In the genomic region with DNA sequence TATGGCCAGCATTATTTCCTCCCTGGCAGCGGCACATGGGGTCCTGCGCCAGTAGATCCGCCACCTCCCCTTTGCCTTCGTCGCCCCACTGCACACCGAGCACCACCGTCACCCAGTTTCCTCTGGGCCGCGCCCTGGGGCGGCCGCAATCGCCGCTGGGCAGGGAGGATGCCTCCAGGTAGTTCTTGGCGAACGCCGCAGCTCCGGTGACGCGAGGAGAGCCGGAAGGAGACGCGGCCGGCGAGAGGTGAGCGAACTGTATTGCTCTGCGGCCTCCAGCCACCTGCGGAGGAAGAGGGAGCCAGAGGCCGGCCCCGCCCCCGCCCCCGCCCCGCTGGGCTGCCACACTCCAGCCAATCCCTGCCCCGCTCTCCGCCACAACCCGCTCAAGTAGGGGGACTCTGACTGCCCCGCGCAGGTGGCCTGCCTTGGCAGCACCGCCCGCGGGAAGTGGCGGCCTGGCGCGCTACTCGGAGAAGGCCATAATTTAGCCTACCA, we compare ENCODE assay signal across 8 cellular contexts. TPM values are rescaled to one million over a fixed set of nuclear protein-coding genes. Genes with fewer than 3 reads are reported as not detected.
DNase-seq lines count a peak whose midpoint lies in the region; ATAC-seq, FAIRE-seq and TF ChIP-seq lines count a peak whose summit lies in the region.

No MANE protein-coding gene starts in this region.

- TF ChIP-seq RAD21 in A549 (conservative IDR thresholded peaks at IDR 0.05 in 1 of 2, IDR thresholded peaks at IDR 0.05 in 1 of 2) = no peak

- peak overlapping the region; percentile 49 for H3K27ac Mint-ChIP-seq in T-helper 2 cell treated with Interferon-gamma antibody and Interleukin-4, amounts not matched to agents 5 μg/mL and 100 μg/mL, for 36 hours

- 51% methylated on average over 37 of the region's 44 CpGs for WGBS in A549 (ENCODE audit: missing lambda C conversion rate)
- 6% methylated on average over 14 of the region's 44 CpGs for WGBS in suprapubic skin

- no peak for FAIRE-seq in A549 (lab: Jason Lieb, UNC)

- H3K27me3 Mint-ChIP-seq in T-helper 2 cell treated with Interferon-gamma antibody and Interleukin-4, amounts not matched to agents 5 μg/mL and 100 μg/mL, for 36 hours (ENCODE audit: low read depth) = no peaks in the 10 kb centered on the region

- H3K4me3 Mint-ChIP-seq in T-helper 2 cell treated with Interferon-gamma antibody and Interleukin-4, amounts not matched to agents 5 μg/mL and 100 μg/mL, for 36 hours = peak overlapping the region; percentile 58

- H3K9me3 ChIP-seq in A549 = no peaks in the 10 kb centered on the region
- H3K9me3 ChIP-seq in muscle layer of duodenum (ENCODE audit: control insufficient read depth in 1 of 2, low read length in 2 of 2) = no peaks in the 10 kb centered on the region
- H3K9me3 ChIP-seq in suprapubic skin = no peaks in the 10 kb centered on the region

- H3K27ac ChIP-seq in A549 (no peak overlapping the region), muscle layer of duodenum (ENCODE audit: low read length) (no peak overlapping the region), suprapubic skin (no peak overlapping the region)

- TF ChIP-seq POLR2A in A549 (IDR thresholded peaks at IDR 0.05; ENCODE audit: low read length) (no peak), GM19099 (IDR thresholded peaks at IDR 0.05; ENCODE audit: extremely low read depth, insufficient read length, low read depth) (peak; percentile 55), suprapubic skin (IDR thresholded peaks at IDR 0.05) (no peak)

- POLR2A ChIA-PET in A549 (lab: Yijun Ruan, JAX) = no interaction called here

- peak; percentile 83 to 90 for ATAC-seq in A549
- ATAC-seq in HG03280 (IDR thresholded peaks at IDR 0.05; ENCODE audit: unreplicated experiment) = peak; percentile 93

- peaks cover 71% of the 10 kb centered on the region for H3K36me3 Mint-ChIP-seq in T-helper 2 cell treated with Interferon-gamma antibody and Interleukin-4, amounts not matched to agents 5 μg/mL and 100 μg/mL, for 36 hours (ENCODE audit: low read depth)

- no peak for TF ChIP-seq CTCF in A549 (IDR thresholded peaks at IDR 0.05)
- TF ChIP-seq CTCF in suprapubic skin (IDR thresholded peaks at IDR 0.05) = no peak

- peaks cover 16% of the 10 kb centered on the region for H3K9me3 Mint-ChIP-seq in T-helper 2 cell treated with Interferon-gamma antibody and Interleukin-4, amounts not matched to agents 5 μg/mL and 100 μg/mL, for 36 hours

- peak overlapping the region; percentile 72 for H3K4me2 ChIP-seq in A549

- H3K36me3 ChIP-seq in muscle layer of duodenum (ENCODE audit: control insufficient read depth in 1 of 2, insufficient read depth in 2 of 2, low read length in 2 of 2) (no peaks in the 10 kb centered on the region), suprapubic skin (no peaks in the 10 kb centered on the region)

- CTCF ChIA-PET in A549 (lab: Yijun Ruan, JAX) = no interaction called here

- no peak for TF ChIP-seq EP300 in A549 (IDR thresholded peaks at IDR 0.05)
- no peak for TF ChIP-seq EP300 in suprapubic skin (IDR thresholded peaks at IDR 0.05)

- H3K27me3 ChIP-seq in muscle layer of duodenum (ENCODE audit: low read depth, low read length) = peaks cover 5% of the 10 kb centered on the region
- peaks cover 57% of the 10 kb centered on the region for H3K27me3 ChIP-seq in suprapubic skin

- H3K4me1 ChIP-seq in A549 (no peaks in the 10 kb centered on the region), muscle layer of duodenum (ENCODE audit: control insufficient read depth in 1 of 2, insufficient read depth in 2 of 2, low read length in 2 of 2) (no peaks in the 10 kb centered on the region), suprapubic skin (peaks cover 9% of the 10 kb centered on the region)

- peak; percentile 41 to 42 for DNase-seq in A549 (ENCODE audit: low read depth in 1 of 2, low spot score in 1 of 2)
- DNase-seq in T-helper 2 cell treated with Interferon-gamma antibody and Interleukin-4, amounts not matched to agents 5 μg/mL and 100 μg/mL, for 36 hours (ENCODE audit: low spot score) = no peak
- DNase-seq in central memory CD4-positive, alpha-beta T cell = peak; percentile 80
- DNase-seq in suprapubic skin (ENCODE audit: low spot score in 2 of 2) = no peak
- no peak for DNase-seq in cerebellar nuclear complex (lab: John Stamatoyannopoulos, UW)

- H3K4me3 ChIP-seq in A549 (peak overlapping the region; percentile 37), muscle layer of duodenum (ENCODE audit: low read depth in 1 of 2, low read length in 2 of 2) (peak overlapping the region; percentile 15 to 28), suprapubic skin (peak overlapping the region; percentile 44)

- peaks cover 16% of the 10 kb centered on the region for H3K4me1 Mint-ChIP-seq in T-helper 2 cell treated with Interferon-gamma antibody and Interleukin-4, amounts not matched to agents 5 μg/mL and 100 μg/mL, for 36 hours (ENCODE audit: low read depth)

TF ChIP-seq in A549, 52 proteins besides CTCF, POLR2A, EP300 and RAD21:
- TF ChIP-seq ZC3H11A (IDR thresholded peaks at IDR 0.05) (no peak), GATA3 (IDR thresholded peaks at IDR 0.05; ENCODE audit: borderline replicate concordance) (no peak), TFCP2L1 (CRISPR knock-in tag; IDR thresholded peaks at IDR 0.05) (no peak), HDAC2 (IDR thresholded peaks at IDR 0.05) (no peak), ZSCAN20 (CRISPR knock-in tag; IDR thresholded peaks at IDR 0.05) (no peak), FOSB (CRISPR knock-in tag; IDR thresholded peaks at IDR 0.05) (no peak), RCOR1 (IDR thresholded peaks at IDR 0.05; ENCODE audit: low read depth, low read length) (no peak), RARB (CRISPR knock-in tag; IDR thresholded peaks at IDR 0.05) (no peak)
TF ChIP-seq in A549: peak in this region for 0.

RNA-seq across cellular contexts. Expression of a gene that starts 11.8 kb away (rescaled TPM):
- 12.2 and 12.5 TPM in 2 replicates for polyA plus RNA-seq in A549 (2011; rRNA removed)
- polyA plus RNA-seq in A549 (2012; cell fraction: cytosol; rRNA removed) = 4.8 and 5.2 TPM in 2 replicates
- polyA plus RNA-seq in A549 (2012; cell fraction: nucleus; rRNA removed) = 5.1 and 6.4 TPM in 2 replicates
- polyA plus RNA-seq in A549 (2017; fragmentation: RNase III; extraction: RNeasy Plus Mini Kit Qiagen cat#74134 plus additional on column Dnase treatment) = 5.4 to 6.8 TPM (median 6.6 TPM) in 3 replicates
- 11.9 and 22.0 TPM in 2 replicates for polyA minus RNA-seq in A549 (2011; rRNA and poly(A)+ RNA removed)
- total RNA-seq in suprapubic skin = 1 to 10 TPM; 2.2 to 7.8 (median 6.0) TPM

RNA-seq across cellular contexts. Expression of a gene that starts 28.1 kb away (rescaled TPM):
- polyA plus RNA-seq in A549 (2011; rRNA removed) (0.16 and 0.23 TPM in 2 replicates), A549 (2017; fragmentation: RNase III; extraction: RNeasy Plus Mini Kit Qiagen cat#74134 plus additional on column Dnase treatment) (0.08 to 0.12 TPM (median 0.09 TPM) in 3 replicates)
- 0.05 and 0.08 TPM in 2 replicates for polyA plus RNA-seq in A549 (2012; cell fraction: cytosol; rRNA removed)
- polyA plus RNA-seq in A549 (2012; cell fraction: nucleus; rRNA removed) = 0.16 and 0.24 TPM in 2 replicates
- 0.24 TPM in 1 of 2 replicates, not detected in the other for polyA minus RNA-seq in A549 (2011; rRNA and poly(A)+ RNA removed)
- total RNA-seq in suprapubic skin = 1 to 10 TPM in 3 of 4 donors, under 1 TPM in 1; 0.62 to 5.6 (median 1.8) TPM

Comparison
In these comparisons a context has a peak if more than half of its experiments do, and no peak if none do; other contexts are left out.
1. DNase-seq: peak in A549 (2 of 2) and central memory CD4-positive, alpha-beta T cell (single experiment); none in T-helper 2 cell treated with Interferon-gamma antibody and Interleukin-4, amounts not matched to agents 5 μg/mL and 100 μg/mL, for 36 hours (single experiment), suprapubic skin (0 of 2) and cerebellar nuclear complex (0 of 2).
2. Peak in every context shown above with its lines, with median percentiles within 50 percentile points of each other: H3K4me3 ChIP-seq.